8 cellular contexts compared by ENCODE assay signal in genomic region chr15:94769089-94769488, GRCh38.
"Had no signal": no experiment of that assay in that cellular context is flagged by ENCODE, and none has a peak within 500 bp of the region (broad histone marks: within the 10 kb centered on the region; RNA-seq: fewer than 3 reads in every experiment).

No MANE protein-coding gene starts in this region.

- ATAC-seq: HCT116, HepG2 had no signal

- H3K4me1 ChIP-seq: HAP-1 had no signal

- H3K36me3 ChIP-seq: HAP-1 had no signal

- H3K9ac ChIP-seq: GM23248 had no signal

- H3K27ac ChIP-seq: GM23248, HL-60 had no signal

- H3K9me3 ChIP-seq: HAP-1 had no signal

- H3K4me3 ChIP-seq: GM23248, HAP-1 had no signal

- DNase-seq: GM23248, GOT3, H7, HFFc6 had no signal

- H2AFZ ChIP-seq: GM23248 had no signal
